In the genomic region with DNA sequence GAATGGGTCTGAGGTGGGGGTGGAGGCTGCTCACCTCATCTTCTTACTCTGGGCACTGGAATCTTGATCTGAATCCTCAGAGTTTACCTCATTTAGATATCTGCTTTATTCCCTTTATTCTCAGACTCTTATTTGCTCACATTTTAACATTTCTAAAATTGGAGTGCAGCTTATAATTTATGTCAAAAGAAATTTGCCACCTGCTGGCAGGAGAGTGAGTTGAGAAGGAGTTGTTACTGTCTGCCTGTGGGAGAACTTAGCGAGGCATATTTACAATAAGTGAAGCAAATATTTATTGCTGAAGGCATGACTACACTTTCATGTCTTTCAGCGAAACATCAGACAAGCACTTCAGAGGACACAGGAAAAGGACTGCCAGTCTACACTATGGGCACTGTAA, we compare ENCODE assay signal across 12 cellular contexts. TPM values are rescaled to one million over a fixed set of nuclear protein-coding genes. Genes with fewer than 3 reads are reported as not detected.
A peak's percentile ranks its signal among the peaks of the same experiment; 100 is the strongest.
DNase-seq lines count a peak whose midpoint lies in the region; ATAC-seq, FAIRE-seq and TF ChIP-seq lines count a peak whose summit lies in the region.
"Had no signal": no experiment of that assay in that cellular context is flagged by ENCODE, and none has a peak within 500 bp of the region (broad histone marks: within the 10 kb centered on the region; RNA-seq: fewer than 3 reads in every experiment).

No MANE protein-coding gene starts in this region.

- no peak overlapping the region for H3K9ac ChIP-seq in IMR-90 (ENCODE audit: low read depth, low read length)

- H4K91ac ChIP-seq in IMR-90 (ENCODE audit: insufficient read depth, low read depth, low read length), result no peak overlapping the region

- intact Hi-C loops in IMR-90 (cut with micrococcal nuclease), result no loop called here
- intact Hi-C loops in lower lobe of right lung (cut with DNase I), result no loop called here
- intact Hi-C loops in left lung (cut with DNase I), result no loop called here

- no peak overlapping the region for H2AFZ ChIP-seq in IMR-90 (replicated peaks; ENCODE audit: low read length, poor library complexity)

- H3K9me1 ChIP-seq in IMR-90 (ENCODE audit: insufficient read depth, low read length), result 0 out of 2 replicates have a peak, but pooled peaks cover 3% of the 10 kb centered on the region

- in situ Hi-C loops in IMR-90 (cut with MboI; ENCODE audit: low sequenced_read_pairs), result no loop called here

- no peak overlapping the region for H2AK9ac ChIP-seq in IMR-90 (replicated peaks; ENCODE audit: low read depth, low read length, poor library complexity)

- H2BK5ac ChIP-seq in IMR-90 (ENCODE audit: low read depth, low read length, poor library complexity, severe bottlenecking), result no peak overlapping the region

- H3K56ac ChIP-seq in IMR-90 (ENCODE audit: extremely low read depth, insufficient read depth, low read length), result no peak overlapping the region

- DNase-seq in D721Med (ENCODE audit: insufficient read length, low spot score), result no peak
- DNase-seq in IMR-90, result peak; percentile 51
- peak; percentile 31 for DNase-seq in astrocyte of the hippocampus (ENCODE audit: low read depth, low spot score)
- DNase-seq in lower lobe of right lung, result no peak
- no peak for DNase-seq in DMS114 treated with DMSO at 0.1 percent for 48 hours (lab: John Stamatoyannopoulos, UW; ENCODE audit: unreplicated experiment)
- no peak for DNase-seq in left lung
- DNase-seq in hepatic stellate cell (ENCODE audit: low spot score), result no peak
- DNase-seq: activated naive CD4-positive, alpha-beta T cell treated with anti-CD3 and anti-CD28 coated beads for 36 hours; NCI-H2029 treated with DMSO at 0.1 percent for 48 hours; stimulated activated CD4-positive, alpha-beta T cell treated with anti-CD3 and anti-CD28 coated beads, Interleukin-12 subunit alpha, Interleukin-12 subunit beta, amount 100 ng/mL, for 4 hours had no signal

- no peaks in the 10 kb centered on the region for H3K9me3 ChIP-seq in IMR-90 (ENCODE audit: control insufficient read depth, insufficient read depth, low read length)
- H3K9me3 ChIP-seq in lower lobe of right lung, result no peaks in the 10 kb centered on the region
- H3K9me3 ChIP-seq in left lung, result no peaks in the 10 kb centered on the region

- no peak overlapping the region for H3K18ac ChIP-seq in IMR-90 (ENCODE audit: low read depth, low read length)

- peaks cover 3% of the 10 kb centered on the region for H3K4me1 ChIP-seq in IMR-90 (ENCODE audit: control insufficient read depth, insufficient read depth, low read length)
- H3K4me1 ChIP-seq in lower lobe of right lung, result no peaks in the 10 kb centered on the region
- H3K4me1 ChIP-seq in left lung, result no peaks in the 10 kb centered on the region

- peak; percentile 31; the same call in 1 of the 2 replicates for TF ChIP-seq RAD21 in IMR-90 (IDR thresholded peaks at IDR 0.05; ENCODE audit: low read length)

- TF ChIP-seq CTCF in D721Med (IDR thresholded peaks at IDR 0.05; ENCODE audit: insufficient read depth, missing control alignments) (peak; percentile 25), IMR-90 (conservative IDR thresholded peaks at IDR 0.05; ENCODE audit: low read depth, low read length) (peak; percentile 49), lower lobe of right lung (IDR thresholded peaks at IDR 0.05) (peak; percentile 19), left lung (IDR thresholded peaks at IDR 0.05) (no peak)

- no TSS peak for BruUV-seq in IMR-90 (replicated peaks; lab: Mats Ljungman, UMichigan)

- no peak overlapping the region for H3K27ac ChIP-seq in IMR-90 (ENCODE audit: insufficient read depth, low read length)
- H3K27ac ChIP-seq in lower lobe of right lung, result no peak overlapping the region
- no peak overlapping the region for H3K27ac ChIP-seq in left lung

- H3K36me3 ChIP-seq in IMR-90 (ENCODE audit: control insufficient read depth, insufficient read depth, low read length), result no peaks in the 10 kb centered on the region
- no peaks in the 10 kb centered on the region for H3K36me3 ChIP-seq in lower lobe of right lung
- H3K36me3 ChIP-seq in left lung, result no peaks in the 10 kb centered on the region

- WGBS in IMR-90 (ENCODE audit: extremely low coverage in 2 of 2, insufficient read length in 1 of 2), 2 experiments, result no CpG with 5 or more reads among the region's 2 CpGs

- H2BK120ac ChIP-seq in IMR-90 (ENCODE audit: low read depth, low read length), result no peak overlapping the region

- FAIRE-seq in D721Med (lab: Jason Lieb, UNC), result no peak

- no peak overlapping the region for H3K14ac ChIP-seq in IMR-90 (replicated peaks; ENCODE audit: low read depth, low read length)

- H3K79me1 ChIP-seq in IMR-90 (ENCODE audit: low read depth in 1 of 2, low read length in 2 of 2), result no peaks in the 10 kb centered on the region

- H3K4me3 ChIP-seq in IMR-90 (ENCODE audit: insufficient read depth, low read depth, low read length) (no peak overlapping the region), lower lobe of right lung (no peak overlapping the region), left lung (no peak overlapping the region)

- H3K23ac ChIP-seq in IMR-90 (ENCODE audit: low read depth, low read length), result no peak overlapping the region

- H2BK20ac ChIP-seq in IMR-90 (ENCODE audit: low read depth, low read length), result no peak overlapping the region

- H3K27me3 ChIP-seq in IMR-90 (ENCODE audit: control insufficient read depth, insufficient read depth, low read length) (no peaks in the 10 kb centered on the region), lower lobe of right lung (ENCODE audit: low read depth) (no peaks in the 10 kb centered on the region), left lung (no peaks in the 10 kb centered on the region)

- H4K5ac ChIP-seq in IMR-90 (ENCODE audit: low read depth, low read length), result no peak overlapping the region

- TF ChIP-seq POLR2A in IMR-90 (IDR thresholded peaks at IDR 0.05; ENCODE audit: low read depth, low read length), result no peak

- H4K8ac ChIP-seq in IMR-90 (ENCODE audit: low read depth in 2 of 2, low read length in 2 of 2), result no peak overlapping the region

- H2AK5ac ChIP-seq in IMR-90 (ENCODE audit: low read depth, low read length), result no peak overlapping the region

- ATAC-seq in IMR-90 (ENCODE audit: low read depth) (peak; percentile 66), lower lobe of right lung (no peak), GM18907 (IDR thresholded peaks at IDR 0.05; ENCODE audit: unreplicated experiment) (no peak), left lung (no peak)

- H3K4me2 ChIP-seq in IMR-90 (ENCODE audit: low read depth, low read length), result no peak overlapping the region

- dilution Hi-C loops in IMR-90 (cut with HindIII; ENCODE audit: low sequenced_read_pairs, unreplicated experiment), result no loop called here

- no peak overlapping the region for H2BK15ac ChIP-seq in IMR-90 (ENCODE audit: low read depth, low read length)

- no peak overlapping the region for H3K4ac ChIP-seq in IMR-90 (ENCODE audit: low read depth, low read length)

- POLR2A ChIA-PET in IMR-90 (lab: Charles Lee; ENCODE audit: unreplicated experiment), result no interaction called here

- CTCF ChIA-PET in IMR-90 (lab: Yijun Ruan, JAX), result interaction anchor here (1.1 kb wide), 1 partner anchor 14 kb away, joined by 3 read pairs; no protein-coding TSS in a partner anchor

- H4K20me1 ChIP-seq in IMR-90 (ENCODE audit: insufficient read depth, low read length), result no peaks in the 10 kb centered on the region

TF ChIP-seq in IMR-90, 13 proteins besides CTCF, POLR2A, EP300 and RAD21:
- TF ChIP-seq MXI1 (IDR thresholded peaks at IDR 0.05; ENCODE audit: borderline replicate concordance, low read depth, low read length) (no peak), SMC3 (IDR thresholded peaks at IDR 0.05; ENCODE audit: low read depth, low read length) (peak; percentile 43)

RNA-seq across cellular contexts. Expression of gene KIAA2012, which starts 16.4 kb away (rescaled TPM):
- total RNA-seq in IMR-90 (2012; rRNA removed) (under 0.01 TPM in 2 replicates), lower lobe of right lung (2.8 TPM), left lung (1 to 10 TPM in 1 of 2 donors, not detected in 1; 1.7 TPM)
- polyA plus RNA-seq in IMR-90 (2012; rRNA removed), result 0.04 and 0.09 TPM in 2 replicates
- 0.04 and 0.05 TPM in 2 replicates for polyA plus RNA-seq in IMR-90 (2012; cell fraction: cytosol; rRNA removed)
- 0.61 and 1.0 TPM in 2 replicates for polyA plus RNA-seq in IMR-90 (2012; cell fraction: nucleus; rRNA removed; ENCODE audit: low replicate concordance)
- total RNA-seq: activated naive CD4-positive, alpha-beta T cell treated with anti-CD3 and anti-CD28 coated beads for 36 hours; mesenteric fat pad had no signal

RNA-seq across cellular contexts. Expression of gene FZD7, which starts 23.0 kb away (rescaled TPM):
- total RNA-seq in IMR-90 (2012; rRNA removed), result 62.4 and 81.1 TPM in 2 replicates
- polyA plus RNA-seq in IMR-90 (2012; rRNA removed), result 87.9 and 90.9 TPM in 2 replicates
- polyA plus RNA-seq in IMR-90 (2012; cell fraction: cytosol; rRNA removed), result 34.4 and 91.8 TPM in 2 replicates
- 21.3 and 47.0 TPM in 2 replicates for polyA plus RNA-seq in IMR-90 (2012; cell fraction: nucleus; rRNA removed; ENCODE audit: low replicate concordance)
- total RNA-seq in lower lobe of right lung, result 15.2 TPM
- 10 to 100 TPM; 11.1 to 17.6 TPM for total RNA-seq in left lung

Comparison
In these comparisons a context has a peak if more than half of its experiments do, and no peak if none do; other contexts are left out.
1. DNase-seq: peak in IMR-90 (single experiment) and astrocyte of the hippocampus (single experiment); none in D721Med (single experiment), lower lobe of right lung (single experiment), DMS114 treated with DMSO at 0.1 percent for 48 hours (single experiment), left lung (0 of 2) and hepatic stellate cell (single experiment).
2. CTCF ChIP-seq: peak in D721Med (single experiment), IMR-90 (single experiment) and lower lobe of right lung (single experiment); none in left lung (0 of 2).